19 cellular contexts compared by ENCODE assay signal in genomic region chr9:100443781-100444768, GRCh38. TPM values are rescaled to one million over a fixed set of nuclear protein-coding genes. Genes with fewer than 3 reads are reported as not detected.
DNase-seq lines count a peak whose midpoint lies in the region; ATAC-seq, FAIRE-seq and TF ChIP-seq lines count a peak whose summit lies in the region.
"Had no signal": no experiment of that assay in that cellular context is flagged by ENCODE, and none has a peak within 500 bp of the region (broad histone marks: within the 10 kb centered on the region; RNA-seq: fewer than 3 reads in every experiment).

No MANE protein-coding gene starts in this region.

- H3K36me3 ChIP-seq in mammary epithelial cell (ENCODE audit: insufficient read depth, low read length) (peaks cover 25% of the 10 kb centered on the region), lower lobe of right lung (peaks cover 26% of the 10 kb centered on the region), pancreas (no peaks in the 10 kb centered on the region)
- H3K36me3 ChIP-seq: prostate gland, upper lobe of right lung had no signal

- H3K27me3 ChIP-seq in mammary epithelial cell (ENCODE audit: insufficient read depth, low read length) (no peaks in the 10 kb centered on the region), lower lobe of right lung (ENCODE audit: low read depth) (no peaks in the 10 kb centered on the region), pancreas (no peaks in the 10 kb centered on the region)
- H3K27me3 ChIP-seq: upper lobe of right lung had no signal

- intact Hi-C loops in MCF 10A (cut with micrococcal nuclease), result no loop called here
- intact Hi-C loops in mammary epithelial cell (cut with micrococcal nuclease), result no loop called here
- intact Hi-C loops in lower lobe of right lung (cut with DNase I), result no loop called here
- intact Hi-C loops in pancreas (cut with DNase I), result no loop called here

- DNase-seq in MCF 10A (ENCODE audit: unreplicated experiment), result peak; percentile 30
- no peak for DNase-seq in mammary epithelial cell
- DNase-seq in amniotic epithelial cell (ENCODE audit: low read depth), result peak; percentile 49
- DNase-seq in glutamatergic neuron, result no peak
- DNase-seq in UCSD-AML1 (lab: John Stamatoyannopoulos, UW; ENCODE audit: unreplicated experiment), result no peak
- no peak for DNase-seq in lower lobe of right lung
- DNase-seq in pancreas, result no peak
- DNase-seq: activated CD4-positive, alpha-beta T cell treated with anti-CD3 and anti-CD28 coated beads for 1 hour; activated CD8-positive, alpha-beta memory T cell treated with anti-CD3 and anti-CD28 coated beads, Interleukin-2, amount 50 U/mL, for 4 hours; activated naive CD4-positive, alpha-beta T cell; DMS53; left ventricle myocardium inferior; NCI-H2029; Right ventricle myocardium superior; stimulated activated naive CD8-positive, alpha-beta T cell treated with anti-CD3 and anti-CD28 coated beads, Interleukin-15, Interleukin-2, amounts not matched to agents 100 U/mL and 50 U/mL, for 24 hours; upper lobe of right lung had no signal

- H3K4me1 ChIP-seq in mammary epithelial cell (ENCODE audit: insufficient read depth, low read length), result no peaks in the 10 kb centered on the region
- peaks cover 13% of the 10 kb centered on the region for H3K4me1 ChIP-seq in lower lobe of right lung
- H3K4me1 ChIP-seq in pancreas, result no peaks in the 10 kb centered on the region
- H3K4me1 ChIP-seq: prostate gland had no signal

- no peak overlapping the region for H3K4me2 ChIP-seq in mammary epithelial cell (ENCODE audit: insufficient read depth, low read depth, low read length)

- no peak for TF ChIP-seq CTCF in MCF 10A (IDR thresholded peaks at IDR 0.05; ENCODE audit: unreplicated experiment)
- no peak for TF ChIP-seq CTCF in mammary epithelial cell (conservative IDR thresholded peaks at IDR 0.05 in 1 of 2, IDR thresholded peaks at IDR 0.05 in 1 of 2; ENCODE audit: extremely low read depth in 1 of 2, insufficient read depth in 1 of 2, low read depth in 1 of 2, low read length in 2 of 2)
- TF ChIP-seq CTCF in glutamatergic neuron (IDR thresholded peaks at IDR 0.05; ENCODE audit: partially characterized antibody, unreplicated experiment), result no peak
- no peak for TF ChIP-seq CTCF in lower lobe of right lung (IDR thresholded peaks at IDR 0.05)
- TF ChIP-seq CTCF in pancreas (IDR thresholded peaks at IDR 0.05), result no peak

- H3K27me3 Mint-ChIP-seq in MCF 10A (ENCODE audit: insufficient read depth, unreplicated experiment) (no peaks in the 10 kb centered on the region), glutamatergic neuron (ENCODE audit: unreplicated experiment) (no peaks in the 10 kb centered on the region)

- H3K4me3 ChIP-seq in mammary epithelial cell (replicated peaks in 1 of 3; ENCODE audit: insufficient read depth in 1 of 3, low read depth in 2 of 3, low read length in 3 of 3) (no peak overlapping the region), lower lobe of right lung (no peak overlapping the region), pancreas (no peak overlapping the region)
- H3K4me3 ChIP-seq: left ventricle myocardium inferior, prostate gland, upper lobe of right lung had no signal

- H3K36me3 Mint-ChIP-seq in MCF 10A (ENCODE audit: insufficient read depth, unreplicated experiment) (peaks cover 31% of the 10 kb centered on the region), glutamatergic neuron (ENCODE audit: unreplicated experiment) (no peaks in the 10 kb centered on the region)

- H3K27ac Mint-ChIP-seq in MCF 10A (ENCODE audit: low read depth, unreplicated experiment), result no peak overlapping the region
- H3K27ac Mint-ChIP-seq in glutamatergic neuron (ENCODE audit: unreplicated experiment), result peak overlapping the region; percentile 4

- in situ Hi-C loops in mammary epithelial cell (cut with MboI; ENCODE audit: low sequenced_read_pairs in 2 of 2), result loop anchor here in 1 of 2 donors (25.0 kb wide), 1 partner anchor 143 kb away; the partner anchor contains the start of gene CAVIN4

- ATAC-seq in GM21528 (IDR thresholded peaks at IDR 0.05; ENCODE audit: low FRiP score, unreplicated experiment) (no peak), lower lobe of right lung (no peak), pancreas (no peak)
- ATAC-seq: stimulated activated naive CD8-positive, alpha-beta T cell treated with anti-CD3 and anti-CD28 coated beads, Interleukin-15, Interleukin-2, amounts not matched to agents 100 U/mL and 50 U/mL, for 24 hours; upper lobe of right lung had no signal

- dilution Hi-C loops in mammary epithelial cell (cut with HindIII; ENCODE audit: low sequenced_read_pairs), result loop anchor here (25.0 kb wide), 1 partner anchor 143 kb away; the partner anchor contains the start of gene CAVIN4

- TSS peak; percentile 8 for BruUV-seq in MCF 10A (replicated peaks; lab: Mats Ljungman, UMichigan)
- no TSS peak for BruUV-seq in mammary epithelial cell (replicated peaks; lab: Mats Ljungman, UMichigan)

- no peak for FAIRE-seq in pancreas (lab: Jason Lieb, UNC)

- no peaks in the 10 kb centered on the region for H4K20me1 ChIP-seq in mammary epithelial cell (ENCODE audit: insufficient read depth, low read length)

- no peak overlapping the region for H3K27ac ChIP-seq in mammary epithelial cell (ENCODE audit: insufficient read depth, low read depth, low read length)
- no peak overlapping the region for H3K27ac ChIP-seq in lower lobe of right lung
- no peak overlapping the region for H3K27ac ChIP-seq in pancreas
- H3K27ac ChIP-seq: HL-60, left ventricle myocardium inferior, prostate gland, upper lobe of right lung had no signal

- CTCF ChIA-PET in MCF 10A (lab: Yijun Ruan, JAX) (interaction anchor here (0.7 to 2.0 kb wide), 6 partner anchors 15 to 1281 kb away, joined by 3 to 6 read pairs (median 4); partner anchors contain the start of gene MSANTD3), mammary epithelial cell (lab: Charles Lee; ENCODE audit: low non-redundant PET) (no interaction called here)

- no peak overlapping the region for H3K9ac ChIP-seq in mammary epithelial cell (ENCODE audit: insufficient read depth, low read length)

- H3K4me1 Mint-ChIP-seq in MCF 10A (ENCODE audit: insufficient read depth, unreplicated experiment) (peaks cover 6% of the 10 kb centered on the region), glutamatergic neuron (ENCODE audit: low read depth, unreplicated experiment) (peaks cover 8% of the 10 kb centered on the region)

- H3K4me3 Mint-ChIP-seq in MCF 10A (ENCODE audit: unreplicated experiment) (no peak overlapping the region), glutamatergic neuron (ENCODE audit: unreplicated experiment) (peak overlapping the region; percentile 5)

- H3K9me3 Mint-ChIP-seq in MCF 10A (ENCODE audit: unreplicated experiment) (no peaks in the 10 kb centered on the region), glutamatergic neuron (ENCODE audit: unreplicated experiment) (no peaks in the 10 kb centered on the region)

- H3K79me2 ChIP-seq in mammary epithelial cell (ENCODE audit: insufficient read depth, low read length), result peaks cover 95% of the 10 kb centered on the region

- no peaks in the 10 kb centered on the region for H3K9me3 ChIP-seq in mammary epithelial cell (replicated peaks; ENCODE audit: insufficient read depth, low read length)
- H3K9me3 ChIP-seq in lower lobe of right lung, result no peaks in the 10 kb centered on the region
- no peaks in the 10 kb centered on the region for H3K9me3 ChIP-seq in pancreas
- H3K9me3 ChIP-seq: left ventricle myocardium inferior, prostate gland, upper lobe of right lung had no signal

- 88% methylated on average over 4 of the region's 4 CpGs for WGBS in mammary epithelial cell (ENCODE audit: low coverage, missing lambda C conversion rate)
- 34 to 38% methylated on average over 4 of the region's 4 CpGs for WGBS in pancreas, 2 donors

- no peak overlapping the region for H2AFZ ChIP-seq in mammary epithelial cell (ENCODE audit: low read depth, low read length)

- POLR2A ChIA-PET in MCF 10A (lab: Yijun Ruan, JAX), result no interaction called here

RNA-seq across cellular contexts. Expression of gene MSANTD3, which starts 17.1 kb away (rescaled TPM):
- total RNA-seq in MCF 10A (2022) (41.3 and 56.3 TPM in 2 replicates), mammary epithelial cell (10 to 100 TPM; 44.3 to 74.0 TPM), glutamatergic neuron (ENCODE audit: unreplicated experiment) (49.3 TPM), lower lobe of right lung (20.2 TPM), pancreas (10 to 100 TPM in 2 of 6 donors, 1 to 10 TPM in 4; 6.0 to 15.0 (median 8.0) TPM)
- polyA plus RNA-seq in mammary epithelial cell (46.8 TPM), pancreas (1 to 10 TPM; 7.5 to 8.9 TPM)
- polyA minus RNA-seq in mammary epithelial cell, result 36.7 TPM

RNA-seq across cellular contexts. Expression of gene TMEFF1, which starts 28.9 kb away (rescaled TPM):
- total RNA-seq in MCF 10A (2022) (0.28 and 0.56 TPM in 2 replicates), mammary epithelial cell (under 1 TPM; 0.26 to 0.33 TPM), glutamatergic neuron (ENCODE audit: unreplicated experiment) (171 TPM), lower lobe of right lung (0.80 TPM), pancreas (under 1 TPM in 4 of 6 donors, not detected in 2; 0.09 to 0.32 (median 0.22) TPM)
- polyA plus RNA-seq in mammary epithelial cell (0.32 TPM), pancreas (not detected)
- not detected for polyA minus RNA-seq in mammary epithelial cell
- total RNA-seq: left ventricle myocardium inferior, Right ventricle myocardium superior had no signal

Comparison
In these comparisons a context has a peak if more than half of its experiments do, and no peak if none do; other contexts are left out.
1. DNase-seq: peak in MCF 10A (single experiment) and amniotic epithelial cell (single experiment); none in mammary epithelial cell (single experiment), glutamatergic neuron (single experiment), UCSD-AML1 (single experiment), lower lobe of right lung (single experiment) and pancreas (0 of 6).
2. RNA of gene TMEFF1, which starts 28.9 kb away (total RNA-seq): 171 TPM in glutamatergic neuron (single experiment); 0.80 TPM in lower lobe of right lung (single experiment), 0.26 to 0.33 TPM in mammary epithelial cell, 0.28 to 0.56 TPM in MCF 10A and 0.09 to 0.32 TPM in pancreas; every median in the first group is over 10 times any median in the second.